13 cellular contexts compared by ENCODE assay signal in genomic region chr1:41809716-41810115, GRCh38.
"Had no signal": no experiment of that assay in that cellular context is flagged by ENCODE, and none has a peak within 500 bp of the region (broad histone marks: within the 10 kb centered on the region; RNA-seq: fewer than 3 reads in every experiment).

No MANE protein-coding gene starts in this region.

- H3K9me3 Mint-ChIP-seq: naive thymus-derived CD8-positive, alpha-beta T cell; stimulated activated effector memory CD8-positive, alpha-beta T cell treated with anti-CD3 and anti-CD28 coated beads, Interleukin-12 subunit alpha, Interleukin-12 subunit beta, amount 100 ng/mL, for 72 hours had no signal

- H3K4me3 ChIP-seq: cardiac muscle cell, colonic mucosa, esophagus squamous epithelium, lung, transverse colon had no signal

- H3K36me3 ChIP-seq: cardiac muscle cell, colonic mucosa, esophagus squamous epithelium, transverse colon had no signal

- H3K27me3 Mint-ChIP-seq: naive thymus-derived CD8-positive, alpha-beta T cell; progenitor cell of endocrine pancreas had no signal

- H3K9me3 ChIP-seq: colonic mucosa, esophagus squamous epithelium, transverse colon had no signal

- DNase-seq: activated effector memory CD4-positive, alpha-beta T cell treated with Interleukin-2 at 50 U/mL for 16 hours; esophagus squamous epithelium; left colon; occipital lobe; SW 1271; transverse colon had no signal

- H3K27ac Mint-ChIP-seq: progenitor cell of endocrine pancreas had no signal

- H3K4me1 ChIP-seq: colonic mucosa had no signal

- H3K4me3 Mint-ChIP-seq: naive thymus-derived CD8-positive, alpha-beta T cell; stimulated activated effector memory CD8-positive, alpha-beta T cell treated with anti-CD3 and anti-CD28 coated beads, Interleukin-12 subunit alpha, Interleukin-12 subunit beta, amount 100 ng/mL, for 72 hours had no signal

- H3K36me3 Mint-ChIP-seq: naive thymus-derived CD8-positive, alpha-beta T cell had no signal

- H3K27ac ChIP-seq: cardiac muscle cell, colonic mucosa, esophagus squamous epithelium, transverse colon, VCaP had no signal

- H3K27me3 ChIP-seq: cardiac muscle cell, colonic mucosa, esophagus squamous epithelium, transverse colon had no signal
